23 cellular contexts compared by ENCODE assay signal in the genomic region with DNA sequence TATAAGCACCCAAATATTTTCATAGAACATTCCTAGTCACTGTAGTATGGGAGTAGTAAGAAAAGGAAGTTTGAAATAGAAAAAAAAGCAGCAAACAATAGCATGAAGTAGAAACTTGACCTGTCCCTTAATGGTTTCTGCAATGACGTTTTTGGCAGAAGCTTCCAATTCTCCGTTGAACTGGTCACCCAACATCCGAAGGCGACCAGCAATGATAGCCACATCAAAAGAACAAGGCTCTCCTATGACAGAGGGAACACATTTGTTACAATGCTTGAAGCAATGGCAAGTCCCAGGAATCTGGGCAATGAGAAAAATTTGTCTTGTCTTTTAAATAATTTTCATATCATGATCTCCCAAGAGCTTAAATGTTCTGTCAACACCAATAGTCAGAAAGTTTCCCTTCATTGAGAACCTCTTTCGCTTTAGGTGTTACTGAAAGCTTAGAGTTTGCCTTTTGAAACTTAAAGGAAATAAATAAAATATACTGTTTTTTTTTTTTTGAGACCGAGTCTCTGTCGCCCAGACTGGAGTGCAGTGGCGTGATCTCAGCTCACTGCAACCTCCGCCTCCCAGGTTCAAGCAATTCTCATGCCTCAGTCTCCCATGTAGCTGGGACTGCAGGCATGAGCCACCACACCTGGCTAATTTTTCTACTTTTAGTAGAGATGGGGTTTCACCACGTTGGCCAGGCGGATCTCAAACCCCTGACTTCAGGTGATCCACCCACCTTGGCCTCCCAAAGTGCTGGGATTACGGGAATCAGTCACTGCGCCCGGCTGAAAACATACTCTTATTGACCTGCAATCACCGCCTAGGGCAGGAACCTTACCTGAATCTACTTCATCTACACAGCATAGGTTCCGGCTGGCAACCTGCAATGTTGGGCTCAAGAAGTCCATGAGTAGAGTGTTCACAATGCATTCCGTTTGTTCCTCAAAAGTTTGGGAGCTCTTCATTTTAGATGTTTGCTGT. TPM values are rescaled to one million over a fixed set of nuclear protein-coding genes. Genes with fewer than 3 reads are reported as not detected.
A peak's percentile ranks its signal among the peaks of the same experiment; 100 is the strongest.
DNase-seq lines count a peak whose midpoint lies in the region; ATAC-seq and TF ChIP-seq lines count a peak whose summit lies in the region.
"Had no signal": no experiment of that assay in that cellular context is flagged by ENCODE, and none has a peak within 500 bp of the region (broad histone marks: within the 10 kb centered on the region; RNA-seq: fewer than 3 reads in every experiment).

No MANE protein-coding gene starts in this region.

- H3K4me3 ChIP-seq in CD4-positive, CD25-positive, alpha-beta regulatory T cell (ENCODE audit: low read depth, low read length), result peak overlapping the region; percentile 15
- H3K4me3 ChIP-seq in HL-60 (replicated peaks; ENCODE audit: insufficient read depth, low read length), result no peak overlapping the region
- peak overlapping the region; percentile 79 to 82 for H3K4me3 ChIP-seq in duodenal mucosa (ENCODE audit: low read depth in 1 of 2, low read length in 2 of 2)
- peak overlapping the region in 1 of 2 donors; percentile 54 for H3K4me3 ChIP-seq in muscle layer of duodenum (ENCODE audit: low read depth in 1 of 2, low read length in 2 of 2)
- H3K4me3 ChIP-seq in neural progenitor cell, result no peak overlapping the region
- H3K4me3 ChIP-seq: thyroid gland had no signal

- no peaks in the 10 kb centered on the region for H3F3A ChIP-seq in neural progenitor cell (ENCODE audit: low read depth)

- no peak overlapping the region for H3K27ac ChIP-seq in CD4-positive, CD25-positive, alpha-beta regulatory T cell (ENCODE audit: insufficient read depth, low read length, poor library complexity, severe bottlenecking)
- peak overlapping the region; percentile 47; the same call in 1 of the 2 replicates for H3K27ac ChIP-seq in HL-60 (replicated peaks)
- peak overlapping the region; percentile 69 for H3K27ac ChIP-seq in duodenal mucosa (ENCODE audit: low read depth, low read length)
- H3K27ac ChIP-seq in muscle layer of duodenum (ENCODE audit: low read length), result peak overlapping the region; percentile 70
- no peak overlapping the region for H3K27ac ChIP-seq in neural progenitor cell
- H3K27ac ChIP-seq in caudate nucleus (ENCODE audit: low read depth, low read length), result no peak overlapping the region
- H3K27ac ChIP-seq: foreskin keratinocyte, thyroid gland had no signal

- H3K27me3 ChIP-seq in CD4-positive, CD25-positive, alpha-beta regulatory T cell (ENCODE audit: control insufficient read depth, insufficient read depth, low read length), result no peaks in the 10 kb centered on the region
- H3K27me3 ChIP-seq in HL-60 (ENCODE audit: insufficient read depth, poor library complexity, severe bottlenecking), result no peaks in the 10 kb centered on the region
- H3K27me3 ChIP-seq in duodenal mucosa (ENCODE audit: control insufficient read depth in 1 of 2, insufficient read depth in 2 of 2, low read length in 2 of 2), result no peaks in the 10 kb centered on the region
- no peaks in the 10 kb centered on the region for H3K27me3 ChIP-seq in muscle layer of duodenum (ENCODE audit: low read depth, low read length)
- no peaks in the 10 kb centered on the region for H3K27me3 ChIP-seq in neural progenitor cell
- H3K27me3 ChIP-seq: foreskin keratinocyte, thyroid gland had no signal

- DNase-seq in CD4-positive, CD25-positive, alpha-beta regulatory T cell, result no peak
- DNase-seq in HL-60 (ENCODE audit: low read depth in 1 of 2, low spot score in 1 of 2), result no peak
- DNase-seq in neural progenitor cell (ENCODE audit: low spot score), result no peak
- no peak for DNase-seq in caudate nucleus (lab: John Stamatoyannopoulos, UW)
- no peak for DNase-seq in NCI-H345 treated with DMSO at 0.1 percent for 48 hours (lab: John Stamatoyannopoulos, UW; ENCODE audit: unreplicated experiment)
- DNase-seq: activated CD4-positive, CD25-positive, alpha-beta regulatory T cell; activated T-cell treated with anti-CD3 and anti-CD28 coated beads, Interleukin-2, amount 50 U/mL, for 4 hours; CD8-positive, alpha-beta memory T cell; DMS79 treated with DMSO at 0.1 percent for 48 hours; foreskin keratinocyte; kidney; MV-4-11; NCI-H1694 treated with DMSO at 0.1 percent for 48 hours; NCI-H82; OCI-M1; stimulated activated naive CD4-positive, alpha-beta T cell treated with Interleukin-2 at 50 U/mL for 16 hours; thyroid gland had no signal

- peaks cover 22 to 33% (median 24%) of the 10 kb centered on the region in 4 donors for H3K4me1 Mint-ChIP-seq in CD4-positive, CD25-positive, alpha-beta regulatory T cell
- H3K4me1 Mint-ChIP-seq in neural progenitor cell, result peaks cover 3% of the 10 kb centered on the region
- H3K4me1 Mint-ChIP-seq: brain, nephron had no signal

- H3K4me2 ChIP-seq in neural progenitor cell, result no peak overlapping the region

- no peaks in the 10 kb centered on the region for H3K9me3 ChIP-seq in CD4-positive, CD25-positive, alpha-beta regulatory T cell (ENCODE audit: control insufficient read depth in 2 of 2, low read length in 2 of 2)
- H3K9me3 ChIP-seq in duodenal mucosa (ENCODE audit: control insufficient read depth in 1 of 2, low read length in 2 of 2) (no peaks in the 10 kb centered on the region), muscle layer of duodenum (ENCODE audit: control insufficient read depth in 1 of 2, low read length in 2 of 2) (no peaks in the 10 kb centered on the region), neural progenitor cell (ENCODE audit: low read depth) (no peaks in the 10 kb centered on the region)
- H3K9me3 ChIP-seq: thyroid gland had no signal

- no peak for TF ChIP-seq CTCF in HL-60 (IDR thresholded peaks at IDR 0.05; ENCODE audit: insufficient read depth, low read length)
- no peak for TF ChIP-seq CTCF in neural progenitor cell (IDR thresholded peaks at IDR 0.05)

- peak overlapping the region; percentile 13 to 48 (median 16) for H3K27ac Mint-ChIP-seq in CD4-positive, CD25-positive, alpha-beta regulatory T cell
- no peak overlapping the region for H3K27ac Mint-ChIP-seq in neural progenitor cell
- H3K27ac Mint-ChIP-seq: brain, progenitor cell of endocrine pancreas had no signal

- H2AFZ ChIP-seq in neural progenitor cell (replicated peaks), result no peak overlapping the region

- peaks cover 22% of the 10 kb centered on the region for H3K36me3 Mint-ChIP-seq in CD4-positive, CD25-positive, alpha-beta regulatory T cell
- H3K36me3 Mint-ChIP-seq in neural progenitor cell, result no peaks in the 10 kb centered on the region
- H3K36me3 Mint-ChIP-seq: brain had no signal

- no peak for ATAC-seq in CD4-positive, CD25-positive, alpha-beta regulatory T cell (ENCODE audit: low read depth in 2 of 2)
- no peak for ATAC-seq in GM18498 (IDR thresholded peaks at IDR 0.05; ENCODE audit: unreplicated experiment)
- ATAC-seq: activated T-cell treated with anti-CD3 and anti-CD28 coated beads, Interleukin-2, amount 50 U/mL, for 4 hours had no signal

- H3K9ac ChIP-seq in duodenal mucosa (ENCODE audit: low read depth in 1 of 2, low read length in 2 of 2), result peak overlapping the region; percentile 45 to 77
- no peak overlapping the region for H3K9ac ChIP-seq in neural progenitor cell

- no peaks in the 10 kb centered on the region for H4K20me1 ChIP-seq in neural progenitor cell (ENCODE audit: low read depth)

- H3K79me2 ChIP-seq in neural progenitor cell (ENCODE audit: low read depth), result no peaks in the 10 kb centered on the region

- no peaks in the 10 kb centered on the region for H3K9me3 Mint-ChIP-seq in CD4-positive, CD25-positive, alpha-beta regulatory T cell
- H3K9me3 Mint-ChIP-seq in neural progenitor cell, result no peaks in the 10 kb centered on the region
- H3K9me3 Mint-ChIP-seq: activated T-cell treated with anti-CD3 and anti-CD28 coated beads, Interleukin-2, amount 50 U/mL, for 4 hours; brain; CD8-positive, alpha-beta memory T cell; nephron had no signal

- no peaks in the 10 kb centered on the region for H3K27me3 Mint-ChIP-seq in CD4-positive, CD25-positive, alpha-beta regulatory T cell
- H3K27me3 Mint-ChIP-seq in neural progenitor cell (ENCODE audit: insufficient read depth, low read depth), result no peaks in the 10 kb centered on the region
- H3K27me3 Mint-ChIP-seq: brain; CD8-positive, alpha-beta memory T cell; progenitor cell of endocrine pancreas had no signal

- peak overlapping the region in 2 of 4 donors; percentile 68 to 79 for H3K4me3 Mint-ChIP-seq in CD4-positive, CD25-positive, alpha-beta regulatory T cell
- no peak overlapping the region for H3K4me3 Mint-ChIP-seq in neural progenitor cell
- H3K4me3 Mint-ChIP-seq: activated T-cell treated with anti-CD3 and anti-CD28 coated beads, Interleukin-2, amount 50 U/mL, for 4 hours; nephron had no signal

- peaks cover 10% of the 10 kb centered on the region for H3K4me1 ChIP-seq in CD4-positive, CD25-positive, alpha-beta regulatory T cell (ENCODE audit: control insufficient read depth, insufficient read depth, low read length, poor library complexity, severe bottlenecking)
- H3K4me1 ChIP-seq in duodenal mucosa (ENCODE audit: control insufficient read depth in 1 of 2, insufficient read depth in 2 of 2, low read length in 2 of 2), result peaks cover 12 to 14% of the 10 kb centered on the region in 2 donors
- no peaks in the 10 kb centered on the region for H3K4me1 ChIP-seq in muscle layer of duodenum (ENCODE audit: control insufficient read depth in 1 of 2, insufficient read depth in 2 of 2, low read length in 2 of 2)
- H3K4me1 ChIP-seq in neural progenitor cell, result peaks cover under 1% of the 10 kb centered on the region

- no peaks in the 10 kb centered on the region for H3K36me3 ChIP-seq in CD4-positive, CD25-positive, alpha-beta regulatory T cell (ENCODE audit: control insufficient read depth, insufficient read depth, low read length)
- H3K36me3 ChIP-seq in duodenal mucosa (ENCODE audit: control insufficient read depth in 1 of 2, insufficient read depth in 2 of 2, low read length in 2 of 2) (no peaks in the 10 kb centered on the region), muscle layer of duodenum (ENCODE audit: control insufficient read depth in 1 of 2, insufficient read depth in 2 of 2, low read length in 2 of 2) (no peaks in the 10 kb centered on the region), neural progenitor cell (no peaks in the 10 kb centered on the region)
- H3K36me3 ChIP-seq: thyroid gland had no signal

RNA-seq across cellular contexts. Expression of gene BCL2L15, which starts 0.7 kb away (rescaled TPM):
- 2.2 TPM for total RNA-seq in CD4-positive, CD25-positive, alpha-beta regulatory T cell
- 1 to 10 TPM in 1 of 4 donors, under 1 TPM in 3; 0.30 to 2.1 (median 0.63) TPM for polyA plus RNA-seq in CD4-positive, CD25-positive, alpha-beta regulatory T cell
- total RNA-seq in neural progenitor cell (ENCODE audit: low replicate concordance), result 0.04 and 0.31 TPM in 2 replicates
- polyA plus RNA-seq: CD8-positive, alpha-beta memory T cell had no signal

RNA-seq across cellular contexts. Expression of gene PTPN22, which starts 15.2 kb away (rescaled TPM):
- total RNA-seq in CD4-positive, CD25-positive, alpha-beta regulatory T cell, result 58.5 TPM
- polyA plus RNA-seq in CD4-positive, CD25-positive, alpha-beta regulatory T cell, result 10 to 100 TPM; 49.1 to 93.4 (median 65.1) TPM
- not detected in 2 replicates for total RNA-seq in neural progenitor cell (ENCODE audit: low replicate concordance)
- total RNA-seq: progenitor cell of endocrine pancreas had no signal

RNA-seq across cellular contexts. Expression of gene AP4B1, which starts 17.9 kb away (rescaled TPM):
- total RNA-seq in CD4-positive, CD25-positive, alpha-beta regulatory T cell, result 53.6 TPM
- 10 to 100 TPM; 12.9 to 16.1 (median 14.5) TPM for polyA plus RNA-seq in CD4-positive, CD25-positive, alpha-beta regulatory T cell
- total RNA-seq in neural progenitor cell (ENCODE audit: low replicate concordance), result 13.1 and 27.7 TPM in 2 replicates

RNA-seq across cellular contexts. Expression of gene DCLRE1B, which starts 18.4 kb away (rescaled TPM):
- total RNA-seq in CD4-positive, CD25-positive, alpha-beta regulatory T cell, result 7.0 TPM
- 1 to 10 TPM; 2.2 to 6.6 (median 4.7) TPM for polyA plus RNA-seq in CD4-positive, CD25-positive, alpha-beta regulatory T cell
- total RNA-seq in neural progenitor cell (ENCODE audit: low replicate concordance), result 8.0 and 11.9 TPM in 2 replicates

RNA-seq across cellular contexts. Expression of gene HIPK1, which starts 42.4 kb away (rescaled TPM):
- 189 TPM for total RNA-seq in CD4-positive, CD25-positive, alpha-beta regulatory T cell
- 10 to 100 TPM in 2 of 4 donors, 1 to 10 TPM in 2; 8.6 to 12.5 (median 11.0) TPM for polyA plus RNA-seq in CD4-positive, CD25-positive, alpha-beta regulatory T cell
- total RNA-seq in neural progenitor cell (ENCODE audit: low replicate concordance), result 37.1 and 41.3 TPM in 2 replicates

Comparison
In these comparisons a context has a peak if more than half of its experiments do, and no peak if none do; other contexts are left out.
1. H3K27ac ChIP-seq: peak in HL-60 (single experiment), duodenal mucosa (single experiment) and muscle layer of duodenum (single experiment); none in CD4-positive, CD25-positive, alpha-beta regulatory T cell (single experiment), neural progenitor cell (single experiment) and caudate nucleus (single experiment).
2. H3K4me3 ChIP-seq: peak in CD4-positive, CD25-positive, alpha-beta regulatory T cell (single experiment) and duodenal mucosa (2 of 2); none in HL-60 (single experiment) and neural progenitor cell (single experiment).
3. RNA of gene PTPN22, which starts 15.2 kb away (total RNA-seq): 58.5 TPM in CD4-positive, CD25-positive, alpha-beta regulatory T cell (single experiment); not detected in neural progenitor cell; every median in the first group is over 10 times any median in the second.